In the genomic region with DNA sequence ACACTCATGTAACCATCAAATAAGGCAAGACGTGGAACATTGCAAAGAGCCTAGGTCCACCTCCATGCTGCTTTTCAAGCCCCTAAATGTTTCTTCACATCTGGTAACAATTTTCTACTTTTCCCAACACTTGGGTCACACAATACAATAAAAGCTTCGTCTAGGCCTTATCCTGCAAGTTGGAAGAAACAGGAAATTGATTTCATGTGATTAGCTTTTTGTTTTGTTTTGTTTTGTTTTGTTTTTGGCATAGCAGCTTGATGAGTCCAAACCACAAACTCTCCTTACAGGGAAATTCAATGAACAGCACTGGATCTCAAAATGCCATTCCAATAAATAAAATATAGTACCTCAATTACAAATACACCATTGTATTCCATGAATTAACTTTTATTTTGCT, we compare ENCODE assay signal across 18 cellular contexts. TPM values are rescaled to one million over a fixed set of nuclear protein-coding genes. Genes with fewer than 3 reads are reported as not detected.
DNase-seq lines count a peak whose midpoint lies in the region; FAIRE-seq and TF ChIP-seq lines count a peak whose summit lies in the region.
"Had no signal": no experiment of that assay in that cellular context is flagged by ENCODE, and none has a peak within 500 bp of the region (broad histone marks: within the 10 kb centered on the region; RNA-seq: fewer than 3 reads in every experiment).

No MANE protein-coding gene starts in this region.

- H3K27me3 ChIP-seq in bronchial epithelial cell (ENCODE audit: control insufficient read depth, insufficient read depth, low read length): no peaks in the 10 kb centered on the region

- FAIRE-seq in HTR-8/SVneo (lab: Jason Lieb, UNC) (no peak), bronchial epithelial cell (lab: Jason Lieb, UNC) (no peak)
- FAIRE-seq: A549, TTC549 had no signal

- TF ChIP-seq CTCF in bronchial epithelial cell (IDR thresholded peaks at IDR 0.05; ENCODE audit: insufficient read depth, low read length, severe bottlenecking): no peak

- no peak overlapping the region for H3K4me3 ChIP-seq in bronchial epithelial cell (ENCODE audit: low read depth, low read length)
- H3K4me3 ChIP-seq: A549, lower lobe of right lung had no signal

- peak; percentile 75 for DNase-seq in AG08395 (ENCODE audit: low spot score)
- DNase-seq in HTR-8/SVneo (ENCODE audit: insufficient read length, low spot score): peak; percentile 32
- DNase-seq in bronchial epithelial cell (ENCODE audit: low read depth): peak; percentile 37
- peak; percentile 6 for DNase-seq in hepatic stellate cell (ENCODE audit: low spot score)
- no peak for DNase-seq in stimulated activated CD4-positive, alpha-beta T cell treated with anti-CD3 and anti-CD28 coated beads, Interleukin-12 subunit alpha, Interleukin-12 subunit beta, amount 100 ng/mL, for 4 hours
- no peak for DNase-seq in NCI-H2196 (lab: John Stamatoyannopoulos, UW; ENCODE audit: unreplicated experiment)
- DNase-seq in activated naive CD4-positive, alpha-beta T cell treated with Interleukin-2 at 50 U/mL for 16 hours: no peak
- no peak for DNase-seq in Kasumi-1 (lab: John Stamatoyannopoulos, UW)
- DNase-seq: activated CD4-positive, alpha-beta T cell treated with anti-CD3 and anti-CD28 coated beads, Interleukin-2, amount 50 U/mL, for 48 hours; anterior cingulate cortex; effector CD8-positive, alpha-beta T cell; lower lobe of right lung; NCI-H187; NCI-H69; occipital lobe had no signal

- no peaks in the 10 kb centered on the region for H3K36me3 ChIP-seq in bronchial epithelial cell (ENCODE audit: control insufficient read depth, insufficient read depth, low read length)
- H3K36me3 ChIP-seq: lower lobe of right lung had no signal

RNA-seq across cellular contexts. Expression of a gene that starts 19.3 kb away (rescaled TPM):
- total RNA-seq in bronchial epithelial cell: 1.0 and 2.1 TPM in 2 replicates

RNA-seq across cellular contexts. Expression of a gene that starts 28.3 kb away (rescaled TPM):
- total RNA-seq in bronchial epithelial cell: 1.1 and 1.2 TPM in 2 replicates

RNA-seq across cellular contexts. Expression of a gene that starts 30.7 kb away (rescaled TPM):
- 1.8 and 2.0 TPM in 2 replicates for total RNA-seq in bronchial epithelial cell

RNA-seq across cellular contexts. Expression of a gene that starts 38.4 kb away (rescaled TPM):
- 0.38 TPM in 1 of 2 replicates, not detected in the other for total RNA-seq in bronchial epithelial cell
- total RNA-seq: lower lobe of right lung, temporal lobe had no signal

RNA-seq across cellular contexts. Expression of a gene that starts 55.0 kb away (rescaled TPM):
- 2.4 and 3.9 TPM in 2 replicates for total RNA-seq in bronchial epithelial cell

Comparison
In these comparisons a context has a peak if more than half of its experiments do, and no peak if none do; other contexts are left out.
1. DNase-seq: peak in AG08395 (single experiment), HTR-8/SVneo (single experiment), bronchial epithelial cell (single experiment) and hepatic stellate cell (single experiment); none in stimulated activated CD4-positive, alpha-beta T cell treated with anti-CD3 and anti-CD28 coated beads, Interleukin-12 subunit alpha, Interleukin-12 subunit beta, amount 100 ng/mL, for 4 hours (single experiment), NCI-H2196 (single experiment), activated naive CD4-positive, alpha-beta T cell treated with Interleukin-2 at 50 U/mL for 16 hours (single experiment) and Kasumi-1 (0 of 2).